ENCODE assay signal across 14 cellular contexts in genomic region chr5:350355-350754, GRCh38. TPM values are rescaled to one million over a fixed set of nuclear protein-coding genes. Genes with fewer than 3 reads are reported as not detected.
DNase-seq lines count a peak whose midpoint lies in the region; ATAC-seq, FAIRE-seq and TF ChIP-seq lines count a peak whose summit lies in the region.
"Had no signal": no experiment of that assay in that cellular context is flagged by ENCODE, and none has a peak within 500 bp of the region (broad histone marks: within the 10 kb centered on the region; RNA-seq: fewer than 3 reads in every experiment).

No MANE protein-coding gene starts in this region.

- H4K8ac ChIP-seq in IMR-90 (ENCODE audit: low read depth in 2 of 2, low read length in 2 of 2) (no peak overlapping the region), mesendoderm (ENCODE audit: low read depth, low read length) (no peak overlapping the region)

- in situ Hi-C loops in IMR-90 (cut with MboI; ENCODE audit: low sequenced_read_pairs) (no loop called here), GM12878 (cut with MboI) (no loop called here)

- no peak overlapping the region for H3K4me3 ChIP-seq in IMR-90 (ENCODE audit: insufficient read depth, low read depth, low read length)
- H3K4me3 ChIP-seq in GM12878, result no peak overlapping the region
- H3K4me3 ChIP-seq in mesendoderm (ENCODE audit: low read length), result no peak overlapping the region
- H3K4me3 ChIP-seq: lower lobe of right lung, uterus had no signal

- H3K9me3 ChIP-seq in IMR-90 (ENCODE audit: control insufficient read depth, insufficient read depth, low read length) (no peaks in the 10 kb centered on the region), GM12878 (replicated peaks; ENCODE audit: control insufficient read depth, insufficient read depth, low read length) (no peaks in the 10 kb centered on the region; the same call in 1 of the 3 replicates)
- H3K9me3 ChIP-seq: lower lobe of right lung, uterus had no signal

- FAIRE-seq in GM12878 (lab: Jason Lieb, UNC) (no peak), H54 (lab: Jason Lieb, UNC) (no peak)

- 77% methylated on average over 3 of the region's 9 CpGs; no CpG with 5 or more reads in 1 of the 2 experiments for WGBS in IMR-90 (ENCODE audit: extremely low coverage in 2 of 2, insufficient read length in 1 of 2), 2 experiments
- WGBS in GM12878 (ENCODE audit: insufficient coverage, insufficient replicate concordance, low lambda C conversion rate, missing lambda C conversion rate), result 73% methylated on average over 9 of the region's 9 CpGs
- no CpG with 5 or more reads among the region's 9 CpGs for WGBS in mesendoderm (ENCODE audit: extremely low coverage, insufficient coverage, low lambda C conversion rate)

- H3K18ac ChIP-seq in IMR-90 (ENCODE audit: low read depth, low read length) (no peak overlapping the region), mesendoderm (ENCODE audit: low read length) (no peak overlapping the region)

- H4K20me1 ChIP-seq in IMR-90 (ENCODE audit: insufficient read depth, low read length) (peaks cover 23% of the 10 kb centered on the region), GM12878 (ENCODE audit: control insufficient read depth, insufficient read depth) (no peaks in the 10 kb centered on the region; the same call in 1 of the 2 replicates)

- POLR2A ChIA-PET in IMR-90 (lab: Charles Lee; ENCODE audit: unreplicated experiment), result no interaction called here
- POLR2A ChIA-PET in GM12878 (lab: Charles Lee), result interaction anchor here (1.0 to 1.3 kb wide), 3 partner anchors 13 to 33 kb away, joined by 3 to 5 read pairs (median 3); no protein-coding TSS in a partner anchor

- H3K27me3 ChIP-seq in IMR-90 (ENCODE audit: control insufficient read depth, insufficient read depth, low read length) (no peaks in the 10 kb centered on the region), GM12878 (replicated peaks in 1 of 2; ENCODE audit: control insufficient read depth in 2 of 2, insufficient read depth in 2 of 2, low read length in 1 of 2) (no peaks in the 10 kb centered on the region), mesendoderm (ENCODE audit: insufficient read depth, low read length, poor library complexity) (no peaks in the 10 kb centered on the region)
- H3K27me3 ChIP-seq: uterus had no signal

- no peak overlapping the region for H2BK20ac ChIP-seq in IMR-90 (ENCODE audit: low read depth, low read length)

- H4K5ac ChIP-seq in IMR-90 (ENCODE audit: low read depth, low read length) (no peak overlapping the region), mesendoderm (ENCODE audit: low read length) (no peak overlapping the region)

- H3K79me2 ChIP-seq in GM12878 (ENCODE audit: control insufficient read depth, insufficient read depth, low read length) (peaks cover 36% of the 10 kb centered on the region), mesendoderm (ENCODE audit: control insufficient read depth, insufficient read depth, low read length) (no peaks in the 10 kb centered on the region)

- no peak overlapping the region for H3K4me2 ChIP-seq in IMR-90 (ENCODE audit: low read depth, low read length)
- no peak overlapping the region for H3K4me2 ChIP-seq in GM12878 (ENCODE audit: control insufficient read depth, insufficient read depth)
- H3K4me2 ChIP-seq in mesendoderm (ENCODE audit: low read length), result no peak overlapping the region

- peaks cover 20% of the 10 kb centered on the region for H3K4me1 Mint-ChIP-seq in activated CD4-positive, alpha-beta T cell treated with anti-CD3 and anti-CD28 coated beads, Interleukin-2, amount 10 ng/mL, durations not matched to agents 24 days and 14 days

- H3K36me3 ChIP-seq in IMR-90 (ENCODE audit: control insufficient read depth, insufficient read depth, low read length) (peaks cover 65% of the 10 kb centered on the region), GM12878 (ENCODE audit: control insufficient read depth in 2 of 2, insufficient read depth in 2 of 2, low read length in 1 of 2) (peaks cover 22 to 45% of the 10 kb centered on the region in 2 experiments; a peak in 3 of 4 replicates), mesendoderm (ENCODE audit: control insufficient read depth, insufficient read depth, low read length) (no peaks in the 10 kb centered on the region)
- H3K36me3 ChIP-seq: uterus had no signal

- ATAC-seq in IMR-90 (ENCODE audit: low read depth) (no peak), GM12878 (no peak; the same call in 2 of the 3 replicates)
- ATAC-seq: lower lobe of right lung had no signal

- H2BK120ac ChIP-seq in IMR-90 (ENCODE audit: low read depth, low read length), result no peak overlapping the region
- H2BK120ac ChIP-seq in mesendoderm (ENCODE audit: low read depth, low read length), result no peak overlapping the region

- dilution Hi-C loops in IMR-90 (cut with HindIII; ENCODE audit: low sequenced_read_pairs, unreplicated experiment), result no loop called here

- intact Hi-C loops in activated CD4-positive, alpha-beta T cell treated with anti-CD3 and anti-CD28 coated beads, Interleukin-2, amount 10 ng/mL, durations not matched to agents 24 days and 14 days (cut with micrococcal nuclease), result no loop called here
- intact Hi-C loops in IMR-90 (cut with micrococcal nuclease), result no loop called here
- intact Hi-C loops in GM12878 (cut with micrococcal nuclease; ENCODE audit: unreplicated experiment), result no loop called here

- peak; percentile 56 for DNase-seq in activated CD4-positive, alpha-beta T cell treated with anti-CD3 and anti-CD28 coated beads, Interleukin-2, amount 10 ng/mL, durations not matched to agents 24 days and 14 days
- no peak for DNase-seq in activated CD4-positive, alpha-beta T cell treated with anti-CD3 and anti-CD28 coated beads for 4 hours
- no peak for DNase-seq in IMR-90
- no peak for DNase-seq in GM12878 (ENCODE audit: low read depth, low spot score)
- peak; percentile 37 for DNase-seq in mesendoderm
- no peak for DNase-seq in COLO668 (lab: John Stamatoyannopoulos, UW; ENCODE audit: unreplicated experiment)
- no peak for DNase-seq in AG08396 (ENCODE audit: low spot score)
- DNase-seq in H54 (ENCODE audit: insufficient read length, low spot score), result no peak
- DNase-seq: activated CD4-positive, alpha-beta T cell treated with anti-CD3 and anti-CD28 coated beads, Interleukin-2, amount 50 U/mL, for 1 hour; activated naive CD8-positive, alpha-beta T cell treated with anti-CD3 and anti-CD28 coated beads, Interleukin-2, amount 10 ng/mL, durations not matched to agents 7 days and 5 days; lower lobe of right lung; stimulated activated CD4-positive, alpha-beta T cell treated with anti-CD3 and anti-CD28 coated beads, Interleukin-15, amount 100 ng/mL, for 24 hours; stimulated activated CD8-positive, alpha-beta memory T cell treated with anti-CD3 and anti-CD28 coated beads, Interleukin-4, amount 100 ng/mL, for 48 hours; uterus had no signal

- SMC1A ChIA-PET in GM12878 (lab: Charles Lee; ENCODE audit: uncharacterized antibody, unreplicated experiment), result interaction anchor here (0.6 to 2.3 kb wide), 5 partner anchors 10 to 131 kb away, joined by 3 to 7 read pairs (median 3); no protein-coding TSS in a partner anchor

- H3K79me1 ChIP-seq in IMR-90 (ENCODE audit: low read depth in 1 of 2, low read length in 2 of 2) (peaks cover 35 to 72% of the 10 kb centered on the region in 2 experiments), mesendoderm (ENCODE audit: low read length) (no peaks in the 10 kb centered on the region)

- RAD21 ChIA-PET in GM12878 (lab: Charles Lee; ENCODE audit: unreplicated experiment), result interaction anchor here (0.9 to 1.9 kb wide), 4 partner anchors 18 to 81 kb away, joined by 3 to 5 read pairs (median 4); no protein-coding TSS in a partner anchor

- TF ChIP-seq CTCF in IMR-90 (conservative IDR thresholded peaks at IDR 0.05; ENCODE audit: low read depth, low read length), result 0 out of 2 replicates have a peak, but pooled peaks have one; percentile 16
- TF ChIP-seq CTCF in GM12878 (IDR thresholded peaks at IDR 0.05 in 2 of 3, conservative IDR thresholded peaks at IDR 0.05 in 1 of 3; ENCODE audit: control insufficient read depth in 2 of 3, extremely low read depth in 1 of 3, insufficient read depth in 1 of 3, low read depth in 3 of 3, low read length in 3 of 3), result peak in 2 of 3 experiments; percentile 8 to 14; a peak in 1 of 6 replicates

- TF ChIP-seq RAD21 in IMR-90 (IDR thresholded peaks at IDR 0.05; ENCODE audit: low read length) (no peak), GM12878 (IDR thresholded peaks at IDR 0.05; ENCODE audit: insufficient read depth, low read depth, low read length) (no peak)

- peaks cover 22% of the 10 kb centered on the region for H3K36me3 Mint-ChIP-seq in activated CD4-positive, alpha-beta T cell treated with anti-CD3 and anti-CD28 coated beads, Interleukin-2, amount 10 ng/mL, durations not matched to agents 24 days and 14 days (ENCODE audit: low read depth)

- CTCF ChIA-PET in IMR-90 (lab: Yijun Ruan, JAX), result no interaction called here
- CTCF ChIA-PET in GM12878 (lab: Yijun Ruan, JAX), result interaction anchor here (0.8 to 3.2 kb wide), 9 partner anchors 10 to 162 kb away, joined by 3 to 27 read pairs (median 3); no protein-coding TSS in a partner anchor

- H4K91ac ChIP-seq in IMR-90 (ENCODE audit: insufficient read depth, low read depth, low read length), result no peak overlapping the region

- H2AFZ ChIP-seq in IMR-90 (replicated peaks; ENCODE audit: low read length, poor library complexity) (no peak overlapping the region), GM12878 (ENCODE audit: control insufficient read depth, low read depth, low read length) (no peak overlapping the region)

- no peak overlapping the region for H3K27ac Mint-ChIP-seq in activated CD4-positive, alpha-beta T cell treated with anti-CD3 and anti-CD28 coated beads, Interleukin-2, amount 10 ng/mL, durations not matched to agents 24 days and 14 days
- H3K27ac Mint-ChIP-seq: activated naive CD8-positive, alpha-beta T cell treated with anti-CD3 and anti-CD28 coated beads, Interleukin-2, amount 10 ng/mL, durations not matched to agents 7 days and 5 days had no signal

- TF ChIP-seq EP300 in GM12878 (IDR thresholded peaks at IDR 0.05; ENCODE audit: borderline replicate concordance in 1 of 2, control insufficient read depth in 1 of 2, low read depth in 2 of 2, low read length in 2 of 2), result no peak

- H3K4me3 Mint-ChIP-seq in activated CD4-positive, alpha-beta T cell treated with anti-CD3 and anti-CD28 coated beads, Interleukin-2, amount 10 ng/mL, durations not matched to agents 24 days and 14 days, result no peak overlapping the region
- H3K4me3 Mint-ChIP-seq: activated naive CD8-positive, alpha-beta T cell treated with anti-CD3 and anti-CD28 coated beads, Interleukin-2, amount 10 ng/mL, durations not matched to agents 7 days and 5 days had no signal

- no peak overlapping the region for H2AK9ac ChIP-seq in IMR-90 (replicated peaks; ENCODE audit: low read depth, low read length, poor library complexity)

- peaks cover 2% of the 10 kb centered on the region; the same call in 1 of the 2 replicates for H3K4me1 ChIP-seq in IMR-90 (ENCODE audit: control insufficient read depth, insufficient read depth, low read length)
- peaks cover 17% of the 10 kb centered on the region for H3K4me1 ChIP-seq in GM12878 (ENCODE audit: control insufficient read depth, insufficient read depth, low read length)
- H3K4me1 ChIP-seq in mesendoderm (ENCODE audit: control insufficient read depth, low read depth, low read length), result no peaks in the 10 kb centered on the region
- H3K4me1 ChIP-seq: lower lobe of right lung, uterus had no signal

- no peak overlapping the region for H3K23ac ChIP-seq in IMR-90 (ENCODE audit: low read depth, low read length)
- H3K23ac ChIP-seq in mesendoderm (ENCODE audit: low read length), result no peak overlapping the region

- no peak overlapping the region for H3K14ac ChIP-seq in IMR-90 (replicated peaks; ENCODE audit: low read depth, low read length)

- peaks cover 7% of the 10 kb centered on the region for H3K9me1 ChIP-seq in IMR-90 (ENCODE audit: insufficient read depth, low read length)

- peaks cover 3% of the 10 kb centered on the region for H3K9me3 Mint-ChIP-seq in activated CD4-positive, alpha-beta T cell treated with anti-CD3 and anti-CD28 coated beads, Interleukin-2, amount 10 ng/mL, durations not matched to agents 24 days and 14 days
- H3K9me3 Mint-ChIP-seq: activated naive CD8-positive, alpha-beta T cell treated with anti-CD3 and anti-CD28 coated beads, Interleukin-2, amount 10 ng/mL, durations not matched to agents 7 days and 5 days had no signal

- H2BK5ac ChIP-seq in IMR-90 (ENCODE audit: low read depth, low read length, poor library complexity, severe bottlenecking) (no peak overlapping the region), mesendoderm (ENCODE audit: low read length) (no peak overlapping the region)

- no peak overlapping the region for H3K27ac ChIP-seq in IMR-90 (ENCODE audit: insufficient read depth, low read length)
- H3K27ac ChIP-seq in GM12878 (ENCODE audit: control insufficient read depth, insufficient read depth), result no peak overlapping the region
- H3K27ac ChIP-seq in mesendoderm (ENCODE audit: low read depth, low read length), result no peak overlapping the region
- H3K27ac ChIP-seq: lower lobe of right lung, uterus had no signal

- BruUV-seq in IMR-90 (replicated peaks; lab: Mats Ljungman, UMichigan) (no TSS peak), GM12878 (replicated peaks; lab: Mats Ljungman, UMichigan) (no TSS peak)

- no peaks in the 10 kb centered on the region for H3K27me3 Mint-ChIP-seq in activated CD4-positive, alpha-beta T cell treated with anti-CD3 and anti-CD28 coated beads, Interleukin-2, amount 10 ng/mL, durations not matched to agents 24 days and 14 days
- H3K27me3 Mint-ChIP-seq: activated naive CD8-positive, alpha-beta T cell treated with anti-CD3 and anti-CD28 coated beads, Interleukin-2, amount 10 ng/mL, durations not matched to agents 7 days and 5 days had no signal

- H3K4ac ChIP-seq in IMR-90 (ENCODE audit: low read depth, low read length) (no peak overlapping the region; the same call in 1 of the 2 replicates), mesendoderm (ENCODE audit: low read depth, low read length) (no peak overlapping the region)

- H2BK15ac ChIP-seq in IMR-90 (ENCODE audit: low read depth, low read length) (no peak overlapping the region), mesendoderm (replicated peaks; ENCODE audit: low read depth) (no peak overlapping the region)

- TF ChIP-seq POLR2A in IMR-90 (IDR thresholded peaks at IDR 0.05; ENCODE audit: low read depth, low read length) (no peak), GM12878 (IDR thresholded peaks at IDR 0.05; ENCODE audit: low read depth, low read length) (no peak), H54 (IDR thresholded peaks at IDR 0.05; ENCODE audit: low read depth, low read length) (no peak)

- H3K9ac ChIP-seq in IMR-90 (ENCODE audit: low read depth, low read length), result no peak overlapping the region
- H3K9ac ChIP-seq in GM12878 (ENCODE audit: control insufficient read depth, insufficient read depth, low read length), result no peak overlapping the region
- no peak overlapping the region for H3K9ac ChIP-seq in mesendoderm (ENCODE audit: low read length)

- H3K56ac ChIP-seq in IMR-90 (ENCODE audit: extremely low read depth, insufficient read depth, low read length) (no peak overlapping the region), mesendoderm (ENCODE audit: low read length) (no peak overlapping the region)

- no peak overlapping the region for H2AK5ac ChIP-seq in IMR-90 (ENCODE audit: low read depth, low read length)
- H2AK5ac ChIP-seq in mesendoderm (ENCODE audit: low read length), result no peak overlapping the region

RNA-seq across cellular contexts. Expression of gene AHRR, which starts 28.8 kb away (rescaled TPM):
- 25.8 and 26.0 TPM in 2 replicates for total RNA-seq in activated CD4-positive, alpha-beta T cell treated with anti-CD3 and anti-CD28 coated beads, Interleukin-2, amount 10 ng/mL, durations not matched to agents 24 days and 14 days
- 15.6 and 16.7 TPM in 2 replicates for total RNA-seq in IMR-90 (2012; rRNA removed)
- polyA plus RNA-seq in IMR-90 (2012; rRNA removed), result 36.1 and 37.1 TPM in 2 replicates
- 24.9 and 33.9 TPM in 2 replicates for polyA plus RNA-seq in IMR-90 (2012; cell fraction: cytosol; rRNA removed)
- 77.0 and 141 TPM in 2 replicates for polyA plus RNA-seq in IMR-90 (2012; cell fraction: nucleus; rRNA removed; ENCODE audit: low replicate concordance)
- total RNA-seq in GM12878 (2013; cell fraction: nucleolus; rRNA removed), result 101 and 129 TPM in 2 replicates
- 19.6 and 22.1 TPM in 2 replicates for total RNA-seq in GM12878 (2014; rRNA removed)
- total RNA-seq in GM12878 (2014; rRNA removed; fragmentation: Illumina TruSeq; extraction: Trizol), result 9.4 and 11.7 TPM in 2 replicates
- total RNA-seq in GM12878 (2021), result 27.8 and 35.2 TPM in 2 replicates
- polyA plus RNA-seq in GM12878 (2011; ENCODE audit: low read depth), result 8.4 TPM
- polyA plus RNA-seq in GM12878 (2011; rRNA removed), result 13.5 and 17.3 TPM in 2 replicates
- polyA plus RNA-seq in GM12878 (2011; cell fraction: cytosol; rRNA removed), result 26.3 and 28.6 TPM in 2 replicates
- polyA plus RNA-seq in GM12878 (2011; cell fraction: nucleus; rRNA removed), result 92.9 and 105 TPM in 2 replicates
- polyA plus RNA-seq in GM12878 (2012), result 23.5 and 31.3 TPM in 2 replicates
- 5.7 and 10.8 TPM in 2 replicates for polyA plus RNA-seq in GM12878 (2014; fragmentation: Illumina TruSeq; extraction: Trizol)
- 1 to 10 TPM in 1 of 2 experiments, under 1 TPM in 1; 0.90 to 1.1 TPM for polyA plus RNA-seq in GM12878 (2014; fragmentation: Nextera tagmentation; extraction: Ambion mirVana)
- 29.8 and 30.6 TPM in 2 replicates for polyA plus RNA-seq in GM12878 (2014; rRNA removed)
- polyA plus RNA-seq in GM12878 (2016; fragmentation: Nextera tagmentation; extraction: Ambion mirVana), result 10 to 100 TPM; 21.1 to 21.3 TPM
- polyA minus RNA-seq in GM12878 (2011; rRNA and poly(A)+ RNA removed), result 8.8 and 21.8 TPM in 2 replicates
- 6.5 and 7.8 TPM in 2 replicates for polyA minus RNA-seq in GM12878 (2011; cell fraction: cytosol; rRNA and poly(A)+ RNA removed)
- 24.8 and 31.4 TPM in 2 replicates for polyA minus RNA-seq in GM12878 (2011; cell fraction: nucleus; rRNA and poly(A)+ RNA removed)
- 0.17 TPM for polyA plus RNA-seq in mesendoderm (2013, experiment 1 of 2)
- 0.22 TPM for polyA plus RNA-seq in mesendoderm (2013, experiment 2 of 2)

Comparison
In these comparisons a context has a peak if more than half of its experiments do, and no peak if none do; other contexts are left out.
1. DNase-seq: peak in activated CD4-positive, alpha-beta T cell treated with anti-CD3 and anti-CD28 coated beads, Interleukin-2, amount 10 ng/mL, durations not matched to agents 24 days and 14 days (single experiment) and mesendoderm (single experiment); none in activated CD4-positive, alpha-beta T cell treated with anti-CD3 and anti-CD28 coated beads for 4 hours (0 of 2), IMR-90 (single experiment), GM12878 (single experiment), COLO668 (single experiment), AG08396 (single experiment) and H54 (single experiment).